ENCODE assay signal across 8 cellular contexts in genomic region chr13:91347212-91347995, GRCh38. TPM values are rescaled to one million over a fixed set of nuclear protein-coding genes. Genes with fewer than 3 reads are reported as not detected.
DNase-seq lines count a peak whose midpoint lies in the region; ATAC-seq and TF ChIP-seq lines count a peak whose summit lies in the region.

Gene MIR17HG (plus strand): TSS chr13:91347687.

- WGBS in liver: under 1% methylated on average over 103 of the region's 103 CpGs

- peaks cover 0 to 11% (median under 1%) of the 10 kb centered on the region in 4 donors for H3K36me3 ChIP-seq in liver (ENCODE audit: control insufficient read depth in 4 of 4, insufficient read depth in 3 of 4, low read depth in 1 of 4, low read length in 3 of 4)

- peak within 1 kb of the TSS; percentile 33 to 79 for H3K9ac ChIP-seq in liver (ENCODE audit: low read depth in 1 of 2, low read length in 2 of 2)

- no peaks in the 10 kb centered on the region for H3K9me3 ChIP-seq in liver (ENCODE audit: control insufficient read depth in 4 of 4, low read length in 3 of 4)

- peaks cover 0 to 11% (median 1%) of the 10 kb centered on the region in 4 donors for H3K27me3 ChIP-seq in liver (ENCODE audit: control insufficient read depth in 4 of 4, insufficient read depth in 4 of 4, low read length in 3 of 4)

- H3K27me3 Mint-ChIP-seq in CD14-positive monocyte (ENCODE audit: low read depth in 3 of 3): peaks cover 6 to 11% (median 6%) of the 10 kb centered on the region in 3 donors

- no peak for TF ChIP-seq CTCF in CD14-positive monocyte (IDR thresholded peaks at IDR 0.05)
- no peak for TF ChIP-seq CTCF in liver (IDR thresholded peaks at IDR 0.05; ENCODE audit: low read depth, low read length, missing input control)

- peak within 1 kb of the TSS; percentile 92 to 93 for H3K4me3 Mint-ChIP-seq in CD14-positive monocyte

- peak within 1 kb of the TSS; percentile 71 to 100 (median 82) for H3K4me3 ChIP-seq in liver (ENCODE audit: low read depth in 1 of 3, low read length in 3 of 3)

- peaks cover 10 to 12% of the 10 kb centered on the region in 2 donors for H3K36me3 Mint-ChIP-seq in CD14-positive monocyte

- intact Hi-C loops in CD14-positive monocyte (cut with micrococcal nuclease): loop anchor here (10.0 kb wide), 2 partner anchors 57 to 203 kb away; no protein-coding TSS in a partner anchor

- DNase-seq in CD14-positive monocyte (ENCODE audit: low spot score) (peak; percentile 76), NCI-H748 treated with DMSO at 0.1 percent for 48 hours (lab: John Stamatoyannopoulos, UW) (peak; percentile 94), dedifferentiated amniotic fluid mesenchymal stem cell (ENCODE audit: extremely low spot score) (peak; percentile 66)
- peak; percentile 76 to 87 for DNase-seq in activated CD4-positive, alpha-beta T cell treated with anti-CD3 and anti-CD28 coated beads, Interleukin-2, amount 50 U/mL, for 24 hours (ENCODE audit: low read depth in 1 of 2, low spot score in 1 of 2)
- peak; percentile 84 to 85 for DNase-seq in stimulated activated CD4-positive, alpha-beta T cell treated with anti-CD3 and anti-CD28 coated beads, Interleukin-2, amount 100 ng/mL, for 48 hours

- no peak for TF ChIP-seq RAD21 in liver (IDR thresholded peaks at IDR 0.05)

- H3K27ac Mint-ChIP-seq in CD14-positive monocyte: peak within 1 kb of the TSS in 5 of 7 donors; percentile 18 to 81 (median 41)

- peaks cover 23% of the 10 kb centered on the region for H3K4me1 Mint-ChIP-seq in CD14-positive monocyte

- H3K4me1 ChIP-seq in liver (ENCODE audit: control insufficient read depth in 4 of 4, insufficient read depth in 4 of 4, low read length in 3 of 4): peaks cover 6 to 35% (median 24%) of the 10 kb centered on the region in 4 donors

- ATAC-seq in GM19397 (IDR thresholded peaks at IDR 0.05; ENCODE audit: unreplicated experiment) (peak; percentile 54), HG03558 (IDR thresholded peaks at IDR 0.05; ENCODE audit: extremely low read depth, unreplicated experiment) (peak; percentile 35)

- peaks cover 0 to 2% (median 0%) of the 10 kb centered on the region in 7 donors for H3K9me3 Mint-ChIP-seq in CD14-positive monocyte

- H3K27ac ChIP-seq in liver (ENCODE audit: low read depth in 1 of 2, low read length in 2 of 2): peak within 1 kb of the TSS; percentile 93 to 97

TF ChIP-seq in liver, 16 proteins besides CTCF, POLR2A, EP300 and RAD21:
- peak; percentile 48 for TF ChIP-seq REST (IDR thresholded peaks at IDR 0.05)
- TF ChIP-seq HNF4G (IDR thresholded peaks at IDR 0.05): no peak
- TF ChIP-seq NR2F2 (IDR thresholded peaks at IDR 0.05): no peak
- TF ChIP-seq HNF4A (conservative IDR thresholded peaks at IDR 0.05): no peak
- TF ChIP-seq ATF3 (IDR thresholded peaks at IDR 0.05): no peak
- TF ChIP-seq FOXA1 (IDR thresholded peaks at IDR 0.05): no peak
- no peak for TF ChIP-seq RXRA (IDR thresholded peaks at IDR 0.05)
- TF ChIP-seq FOXA2 (IDR thresholded peaks at IDR 0.05): no peak
- TF ChIP-seq TAF1 (conservative IDR thresholded peaks at IDR 0.05): peak; percentile 24
- TF ChIP-seq MAX (IDR thresholded peaks at IDR 0.05): no peak
- no peak for TF ChIP-seq EGR1 (IDR thresholded peaks at IDR 0.05; ENCODE audit: low read depth in 2 of 2)
- no peak for TF ChIP-seq GABPA (IDR thresholded peaks at IDR 0.05 in 1 of 2, conservative IDR thresholded peaks at IDR 0.05 in 1 of 2)
- TF ChIP-seq YY1 (IDR thresholded peaks at IDR 0.05): peak; percentile 33
- TF ChIP-seq ZBTB33 (IDR thresholded peaks at IDR 0.05): no peak
- no peak for TF ChIP-seq JUND (IDR thresholded peaks at IDR 0.05)
- TF ChIP-seq SP1 (IDR thresholded peaks at IDR 0.05): peak; percentile 24

RNA-seq across cellular contexts. Expression of gene MIR17HG, which starts in this region (rescaled TPM):
- under 1 TPM; 0.05 to 0.30 TPM for polyA plus RNA-seq in CD14-positive monocyte
- total RNA-seq in liver: 1 to 10 TPM; 6.1 to 7.7 TPM
- polyA plus RNA-seq in liver: 1 to 10 TPM in 1 of 2 donors, under 1 TPM in 1; 0.27 to 2.7 TPM

Comparison
In these comparisons a context has a peak if more than half of its experiments do, and no peak if none do; other contexts are left out.
1. Peak in every context shown above with its lines: DNase-seq, ATAC-seq, H3K4me3 ChIP-seq and H3K27ac ChIP-seq.
2. Peak in DNase-seq in CD14-positive monocyte; RNA of the gene not detected or under 1 TPM.